14 cellular contexts compared by ENCODE assay signal in the genomic region with DNA sequence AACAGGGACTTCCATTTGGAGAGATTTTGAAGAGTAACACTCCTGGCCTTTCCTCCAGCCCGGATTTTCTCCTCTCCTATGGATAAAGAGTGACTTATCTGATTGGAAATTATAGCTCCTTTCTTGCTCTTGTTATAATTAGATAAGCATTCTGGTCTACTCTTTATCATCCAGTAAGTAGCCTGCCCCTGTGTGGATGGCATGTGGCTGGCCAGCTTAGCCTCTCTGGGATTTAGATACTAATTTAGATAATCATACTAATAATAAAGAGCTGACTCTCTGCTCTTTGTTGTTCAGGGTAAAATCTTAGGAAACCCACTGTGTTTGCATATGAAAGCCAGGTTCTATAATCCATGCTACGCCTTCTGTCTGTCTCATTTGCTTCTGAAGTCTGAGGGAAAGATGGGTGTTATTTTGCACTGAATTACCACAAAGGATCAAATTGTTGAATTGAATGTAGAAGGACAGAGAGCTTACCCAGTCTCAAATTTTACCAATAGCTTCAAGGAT.
DNase-seq lines count a peak whose midpoint lies in the region; ATAC-seq and TF ChIP-seq lines count a peak whose summit lies in the region.
"Had no signal": no experiment of that assay in that cellular context is flagged by ENCODE, and none has a peak within 500 bp of the region (broad histone marks: within the 10 kb centered on the region; RNA-seq: fewer than 3 reads in every experiment).

No MANE protein-coding gene starts in this region.

- peaks cover 3% of the 10 kb centered on the region for H3K27me3 Mint-ChIP-seq in neural progenitor cell (ENCODE audit: insufficient read depth, low read depth)
- no peaks in the 10 kb centered on the region for H3K27me3 Mint-ChIP-seq in activated CD4-positive, alpha-beta memory T cell treated with anti-CD3 and anti-CD28 coated beads, Interleukin-2, amount 10 ng/mL, durations not matched to agents 7 days and 5 days
- H3K27me3 Mint-ChIP-seq in activated naive CD8-positive, alpha-beta T cell treated with anti-CD3 and anti-CD28 coated beads, Interleukin-2, amount 50 U/mL, for 24 hours = no peaks in the 10 kb centered on the region
- H3K27me3 Mint-ChIP-seq: CD4-positive, alpha-beta memory T cell had no signal

- peaks cover 6% of the 10 kb centered on the region for H3K9me3 Mint-ChIP-seq in neural progenitor cell
- peaks cover 2% of the 10 kb centered on the region for H3K9me3 Mint-ChIP-seq in activated CD4-positive, alpha-beta memory T cell treated with anti-CD3 and anti-CD28 coated beads, Interleukin-2, amount 10 ng/mL, durations not matched to agents 7 days and 5 days
- H3K9me3 Mint-ChIP-seq in activated naive CD8-positive, alpha-beta T cell treated with anti-CD3 and anti-CD28 coated beads, Interleukin-2, amount 50 U/mL, for 24 hours = peaks cover 9% of the 10 kb centered on the region

- CTCF ChIA-PET in activated CD4-positive, alpha-beta memory T cell treated with anti-CD3 and anti-CD28 coated beads, Interleukin-2, amount 10 ng/mL, durations not matched to agents 7 days and 5 days (lab: Charles Lee) = no interaction called here

- peak overlapping the region; percentile 42; the same call in 1 of the 2 replicates for H3K27ac ChIP-seq in HUES64 (ENCODE audit: low read depth, low read length)
- H3K27ac ChIP-seq in dorsolateral prefrontal cortex = peak overlapping the region in 34 of 59 donors; percentile 0 to 89 (median 48)
- no peak overlapping the region for H3K27ac ChIP-seq in neural progenitor cell

- no peaks in the 10 kb centered on the region for H3K79me2 ChIP-seq in neural progenitor cell (ENCODE audit: low read depth)

- no peak overlapping the region for H3K4me2 ChIP-seq in neural progenitor cell

- H3K4me1 Mint-ChIP-seq in neural progenitor cell = peaks cover 2% of the 10 kb centered on the region
- H3K4me1 Mint-ChIP-seq in activated CD4-positive, alpha-beta memory T cell treated with anti-CD3 and anti-CD28 coated beads, Interleukin-2, amount 10 ng/mL, durations not matched to agents 7 days and 5 days = no peaks in the 10 kb centered on the region
- H3K4me1 Mint-ChIP-seq in activated naive CD8-positive, alpha-beta T cell treated with anti-CD3 and anti-CD28 coated beads, Interleukin-2, amount 50 U/mL, for 24 hours = no peaks in the 10 kb centered on the region
- H3K4me1 Mint-ChIP-seq: CD4-positive, alpha-beta memory T cell had no signal

- no peaks in the 10 kb centered on the region for H3F3A ChIP-seq in neural progenitor cell (ENCODE audit: low read depth)

- H3K4me3 ChIP-seq in HUES64 (ENCODE audit: low read length) (no peak overlapping the region), dorsolateral prefrontal cortex (no peak overlapping the region), neural progenitor cell (no peak overlapping the region)

- no peaks in the 10 kb centered on the region for H3K36me3 Mint-ChIP-seq in neural progenitor cell
- H3K36me3 Mint-ChIP-seq in activated CD4-positive, alpha-beta memory T cell treated with anti-CD3 and anti-CD28 coated beads, Interleukin-2, amount 10 ng/mL, durations not matched to agents 7 days and 5 days (ENCODE audit: low read depth) = no peaks in the 10 kb centered on the region
- H3K36me3 Mint-ChIP-seq in activated naive CD8-positive, alpha-beta T cell treated with anti-CD3 and anti-CD28 coated beads, Interleukin-2, amount 50 U/mL, for 24 hours (ENCODE audit: low read depth) = no peaks in the 10 kb centered on the region
- H3K36me3 Mint-ChIP-seq: CD4-positive, alpha-beta memory T cell had no signal

- peaks cover 3% of the 10 kb centered on the region; the same call in 1 of the 2 replicates for H3K9me3 ChIP-seq in HUES64 (ENCODE audit: insufficient read depth, low read depth, low read length)
- no peaks in the 10 kb centered on the region for H3K9me3 ChIP-seq in neural progenitor cell (ENCODE audit: low read depth)

- H3K9ac ChIP-seq in HUES64 (ENCODE audit: low read depth, low read length) (no peak overlapping the region), neural progenitor cell (no peak overlapping the region)

- DNase-seq in EL (peak; percentile 2), dorsolateral prefrontal cortex (no peak), neural progenitor cell (ENCODE audit: low spot score) (peak; percentile 15), inferior parietal cortex (ENCODE audit: extremely low spot score) (no peak)
- DNase-seq in activated CD4-positive, alpha-beta memory T cell treated with anti-CD3 and anti-CD28 coated beads, Interleukin-2, amount 10 ng/mL, durations not matched to agents 7 days and 5 days = no peak
- DNase-seq in activated naive CD8-positive, alpha-beta T cell treated with anti-CD3 and anti-CD28 coated beads, Interleukin-2, amount 50 U/mL, for 24 hours = no peak
- DNase-seq: ACHN; CD4-positive, alpha-beta memory T cell; NCI-H1436; NCI-H2081; NCI-H69; SHP77 had no signal

- no peak overlapping the region for H3K4me3 Mint-ChIP-seq in neural progenitor cell
- no peak overlapping the region for H3K4me3 Mint-ChIP-seq in activated CD4-positive, alpha-beta memory T cell treated with anti-CD3 and anti-CD28 coated beads, Interleukin-2, amount 10 ng/mL, durations not matched to agents 7 days and 5 days
- H3K4me3 Mint-ChIP-seq in activated naive CD8-positive, alpha-beta T cell treated with anti-CD3 and anti-CD28 coated beads, Interleukin-2, amount 50 U/mL, for 24 hours = no peak overlapping the region
- H3K4me3 Mint-ChIP-seq: CD4-positive, alpha-beta memory T cell had no signal

- no peaks in the 10 kb centered on the region for H4K20me1 ChIP-seq in neural progenitor cell (ENCODE audit: low read depth)

- H3K4me1 ChIP-seq in HUES64 (ENCODE audit: insufficient read depth, low read length) (peaks cover 15% of the 10 kb centered on the region), neural progenitor cell (no peaks in the 10 kb centered on the region)

- 69% methylated on average over 2 of the region's 2 CpGs for WGBS in HUES64

- TF ChIP-seq CTCF in dorsolateral prefrontal cortex (IDR thresholded peaks at IDR 0.05 in 54 of 56, conservative IDR thresholded peaks at IDR 0.05 in 2 of 56; ENCODE audit: low read depth in 1 of 56, partially characterized antibody in 56 of 56) (no peak), neural progenitor cell (IDR thresholded peaks at IDR 0.05) (no peak)

- intact Hi-C loops in dorsolateral prefrontal cortex (cut with DNase I) = no loop called here

- no peak overlapping the region for H3K27ac Mint-ChIP-seq in neural progenitor cell
- H3K27ac Mint-ChIP-seq in activated CD4-positive, alpha-beta memory T cell treated with anti-CD3 and anti-CD28 coated beads, Interleukin-2, amount 10 ng/mL, durations not matched to agents 7 days and 5 days = no peak overlapping the region
- H3K27ac Mint-ChIP-seq in activated naive CD8-positive, alpha-beta T cell treated with anti-CD3 and anti-CD28 coated beads, Interleukin-2, amount 50 U/mL, for 24 hours = no peak overlapping the region
- H3K27ac Mint-ChIP-seq: CD4-positive, alpha-beta memory T cell had no signal

- H2AFZ ChIP-seq in neural progenitor cell (replicated peaks) = peak overlapping the region; percentile 84

- H3K27me3 ChIP-seq in HUES64 (ENCODE audit: insufficient read depth, low read length) (no peaks in the 10 kb centered on the region), dorsolateral prefrontal cortex (no peaks in the 10 kb centered on the region), neural progenitor cell (no peaks in the 10 kb centered on the region)

- POLR2A ChIA-PET in activated CD4-positive, alpha-beta memory T cell treated with anti-CD3 and anti-CD28 coated beads, Interleukin-2, amount 10 ng/mL, durations not matched to agents 7 days and 5 days (lab: Charles Lee) = no interaction called here

- ATAC-seq in HG03378 (IDR thresholded peaks at IDR 0.05; ENCODE audit: unreplicated experiment) = no peak
- no peak for ATAC-seq in activated naive CD8-positive, alpha-beta T cell treated with anti-CD3 and anti-CD28 coated beads, Interleukin-2, amount 50 U/mL, for 24 hours

- H3K36me3 ChIP-seq in HUES64 (ENCODE audit: insufficient read depth, low read length) (no peaks in the 10 kb centered on the region), neural progenitor cell (no peaks in the 10 kb centered on the region)

Comparison
In these comparisons a context has a peak if more than half of its experiments do, and no peak if none do; other contexts are left out.
1. DNase-seq: peak in EL (single experiment) and neural progenitor cell (single experiment); none in dorsolateral prefrontal cortex (0 of 10), inferior parietal cortex (single experiment), activated CD4-positive, alpha-beta memory T cell treated with anti-CD3 and anti-CD28 coated beads, Interleukin-2, amount 10 ng/mL, durations not matched to agents 7 days and 5 days (single experiment) and activated naive CD8-positive, alpha-beta T cell treated with anti-CD3 and anti-CD28 coated beads, Interleukin-2, amount 50 U/mL, for 24 hours (single experiment).